ENCODE assay signal across 14 cellular contexts in the genomic region with DNA sequence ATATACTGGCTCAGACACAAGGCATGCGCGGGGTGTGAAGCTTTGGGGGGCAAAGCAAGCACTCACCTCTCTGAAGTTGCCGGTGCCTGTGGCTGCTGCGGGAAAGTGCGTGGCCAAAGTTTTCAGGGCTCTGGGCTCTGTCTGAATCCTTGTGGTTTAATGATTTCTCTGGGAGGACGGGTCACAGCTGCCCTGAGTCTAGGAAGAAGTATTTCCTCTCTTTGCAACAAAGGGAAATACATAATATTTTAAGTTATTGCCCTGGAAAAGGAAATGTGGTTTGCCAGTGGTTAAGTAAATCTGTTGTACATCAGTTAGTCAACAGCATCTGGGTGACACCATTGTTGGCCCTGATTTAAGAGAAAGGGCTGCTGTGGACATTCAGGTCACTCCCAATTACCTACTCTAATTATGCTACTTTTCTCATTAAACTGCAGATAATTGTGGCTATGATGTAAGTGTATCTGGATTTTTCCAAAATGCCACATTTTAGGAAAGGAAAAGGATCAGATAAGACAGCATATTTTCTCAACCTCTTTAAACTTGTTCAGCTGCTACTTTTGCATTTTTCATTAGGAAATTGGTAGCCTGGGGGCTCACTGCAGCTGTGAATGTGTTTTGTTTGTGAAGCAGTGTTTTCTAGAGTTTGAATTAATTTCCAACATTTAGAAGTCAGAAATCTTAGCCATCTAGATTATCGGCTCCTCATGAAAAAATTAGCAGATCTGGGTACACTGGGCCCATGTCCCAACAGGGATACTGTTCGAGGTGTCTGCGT. TPM values are rescaled to one million over a fixed set of nuclear protein-coding genes. Genes with fewer than 3 reads are reported as not detected.
A peak's percentile ranks its signal among the peaks of the same experiment; 100 is the strongest.
DNase-seq lines count a peak whose midpoint lies in the region; ATAC-seq and TF ChIP-seq lines count a peak whose summit lies in the region.
"Had no signal": no experiment of that assay in that cellular context is flagged by ENCODE, and none has a peak within 500 bp of the region (broad histone marks: within the 10 kb centered on the region; RNA-seq: fewer than 3 reads in every experiment).

No MANE protein-coding gene starts in this region.

- DNase-seq in GM23338 (ENCODE audit: low spot score) (peak; percentile 44), NOMO-1 treated with dmso at 0.1 percent for 144 hours (lab: John Stamatoyannopoulos, UW; ENCODE audit: unreplicated experiment) (peak; percentile 7), fibroblast of peridontal ligament (ENCODE audit: extremely low read depth) (peak; percentile 36), osteocyte (ENCODE audit: extremely low spot score, unreplicated experiment) (no peak), psoas muscle (no peak), Ammon's horn (ENCODE audit: low spot score) (no peak)
- DNase-seq: activated B cell treated with CpG ODN at 0.5 μM for 24 hours, anterior cingulate cortex, MG63, mucosa of descending colon, NCI-H510A, SHP77 treated with DMSO at 0.1 percent for 48 hours, testis had no signal

- H3K27me3 Mint-ChIP-seq in GM23338 (ENCODE audit: insufficient read depth, low read depth, poor library complexity): no peaks in the 10 kb centered on the region
- no peaks in the 10 kb centered on the region for H3K27me3 Mint-ChIP-seq in osteocyte (ENCODE audit: unreplicated experiment)

- 42 to 44% (median 42%) methylated on average over 9 of the region's 9 CpGs for WGBS in psoas muscle, 3 donors

- peak overlapping the region; percentile 48 for H3K4me2 ChIP-seq in GM23338

- peak overlapping the region; percentile 92 for H2AFZ ChIP-seq in GM23338

- TF ChIP-seq CTCF in GM23338 (conservative IDR thresholded peaks at IDR 0.05; ENCODE audit: low read depth in 2 of 2): no peak
- TF ChIP-seq CTCF in osteocyte (IDR thresholded peaks at IDR 0.05): no peak
- TF ChIP-seq CTCF in psoas muscle (IDR thresholded peaks at IDR 0.05): no peak

- H4K20me1 ChIP-seq in GM23338 (replicated peaks; ENCODE audit: insufficient read depth): no peaks in the 10 kb centered on the region

- H3K4me1 Mint-ChIP-seq in GM23338: peaks cover 39% of the 10 kb centered on the region
- H3K4me1 Mint-ChIP-seq in osteocyte (ENCODE audit: unreplicated experiment): peaks cover 29% of the 10 kb centered on the region

- no peak overlapping the region for H3K4me3 Mint-ChIP-seq in GM23338
- H3K4me3 Mint-ChIP-seq in osteocyte (ENCODE audit: unreplicated experiment): no peak overlapping the region
- H3K4me3 Mint-ChIP-seq: activated B cell treated with CpG ODN at 0.5 μM for 24 hours had no signal

- H3K36me3 Mint-ChIP-seq in GM23338 (ENCODE audit: low read depth) (no peaks in the 10 kb centered on the region; the same call in 2 of the 3 replicates), osteocyte (ENCODE audit: unreplicated experiment) (no peaks in the 10 kb centered on the region)

- no peaks in the 10 kb centered on the region; the same call in none of the 2 replicates for H3K36me3 ChIP-seq in GM23338 (ENCODE audit: insufficient read depth)
- H3K36me3 ChIP-seq in psoas muscle (ENCODE audit: insufficient read depth in 1 of 2, low read depth in 1 of 2): no peaks in the 10 kb centered on the region
- H3K36me3 ChIP-seq: MG63 had no signal

- intact Hi-C loops in psoas muscle (cut with DNase I): no loop called here

- no peaks in the 10 kb centered on the region for H3K9me2 ChIP-seq in GM23338 (ENCODE audit: insufficient read depth)

- H3K9me3 Mint-ChIP-seq in GM23338 (peaks cover 7% of the 10 kb centered on the region; the same call in 2 of the 3 replicates), osteocyte (ENCODE audit: unreplicated experiment) (peaks cover 7% of the 10 kb centered on the region)

- peak; percentile 67 for ATAC-seq in GM23338
- no peak for ATAC-seq in psoas muscle
- ATAC-seq in GM21619 (IDR thresholded peaks at IDR 0.05; ENCODE audit: unreplicated experiment): no peak
- ATAC-seq: mucosa of descending colon had no signal

- no peak overlapping the region for H3K27ac ChIP-seq in GM23338 (ENCODE audit: low read depth)
- no peak overlapping the region for H3K27ac ChIP-seq in psoas muscle
- H3K27ac ChIP-seq: testis had no signal

- no peaks in the 10 kb centered on the region for H3K79me2 ChIP-seq in GM23338 (replicated peaks; ENCODE audit: insufficient read depth)

- H3K27me3 ChIP-seq in GM23338 (ENCODE audit: insufficient read depth): no peaks in the 10 kb centered on the region
- H3K27me3 ChIP-seq in psoas muscle (ENCODE audit: insufficient read depth in 3 of 3, low read length in 2 of 3): no peaks in the 10 kb centered on the region
- H3K27me3 ChIP-seq: MG63, testis had no signal

- no peaks in the 10 kb centered on the region for H3K9me3 ChIP-seq in psoas muscle
- H3K9me3 ChIP-seq: MG63, mucosa of descending colon, testis had no signal

- no peak overlapping the region for H3K27ac Mint-ChIP-seq in GM23338
- peak overlapping the region; percentile 63 for H3K27ac Mint-ChIP-seq in osteocyte (ENCODE audit: unreplicated experiment)
- H3K27ac Mint-ChIP-seq: activated B cell treated with CpG ODN at 0.5 μM for 24 hours had no signal

- H3K4me1 ChIP-seq in GM23338 (ENCODE audit: insufficient read depth) (peaks cover 41% of the 10 kb centered on the region), psoas muscle (peaks cover 4% of the 10 kb centered on the region)

- H3F3A ChIP-seq in GM23338 (replicated peaks; ENCODE audit: low read depth): no peaks in the 10 kb centered on the region

- H3K4me3 ChIP-seq in GM23338 (no peak overlapping the region), psoas muscle (no peak overlapping the region)
- H3K4me3 ChIP-seq: MG63, mucosa of descending colon, testis had no signal

TF ChIP-seq in GM23338, 12 proteins besides CTCF, POLR2A, EP300 and RAD21 (continues in another document):
- no peak for TF ChIP-seq EZH2phosphoT487 (IDR thresholded peaks at IDR 0.05; ENCODE audit: unreplicated experiment)
- TF ChIP-seq STAT1 (IDR thresholded peaks at IDR 0.05; ENCODE audit: unreplicated experiment): no peak
- no peak for TF ChIP-seq NANOG (IDR thresholded peaks at IDR 0.05; ENCODE audit: borderline replicate concordance)
- TF ChIP-seq, protein P1, sequence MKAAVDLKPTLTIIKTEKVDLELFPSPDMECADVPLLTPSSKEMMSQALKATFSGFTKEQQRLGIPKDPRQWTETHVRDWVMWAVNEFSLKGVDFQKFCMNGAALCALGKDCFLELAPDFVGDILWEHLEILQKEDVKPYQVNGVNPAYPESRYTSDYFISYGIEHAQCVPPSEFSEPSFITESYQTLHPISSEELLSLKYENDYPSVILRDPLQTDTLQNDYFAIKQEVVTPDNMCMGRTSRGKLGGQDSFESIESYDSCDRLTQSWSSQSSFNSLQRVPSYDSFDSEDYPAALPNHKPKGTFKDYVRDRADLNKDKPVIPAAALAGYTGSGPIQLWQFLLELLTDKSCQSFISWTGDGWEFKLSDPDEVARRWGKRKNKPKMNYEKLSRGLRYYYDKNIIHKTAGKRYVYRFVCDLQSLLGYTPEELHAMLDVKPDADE (IDR thresholded peaks at IDR 0.05): no peak

RNA-seq across cellular contexts. Expression of a gene that starts 56.5 kb away (rescaled TPM):
- total RNA-seq in GM23338 (2014; rRNA removed; shearing (Covaris generic)): 35.6 and 41.1 TPM in 2 replicates
- polyA plus RNA-seq in GM23338 (2016; fragmentation: Nextera tagmentation; extraction: Ambion mirVana) (7.5 and 7.6 TPM in 2 replicates), psoas muscle (1 to 10 TPM; 1.4 to 4.6 (median 1.4) TPM)
- total RNA-seq in osteocyte (24.5 and 28.8 TPM in 2 replicates), psoas muscle (10 to 100 TPM in 3 of 4 donors, 1 to 10 TPM in 1; 7.1 to 20.8 (median 15.3) TPM)

RNA-seq across cellular contexts. Expression of a gene that starts 58.2 kb away (rescaled TPM):
- 213 and 305 TPM in 2 replicates for total RNA-seq in GM23338 (2014; rRNA removed; shearing (Covaris generic))
- 673 and 709 TPM in 2 replicates for polyA plus RNA-seq in GM23338 (2016; fragmentation: Nextera tagmentation; extraction: Ambion mirVana)
- total RNA-seq in osteocyte: 425 and 433 TPM in 2 replicates
- total RNA-seq in psoas muscle: 100 to 1,000 TPM; 340 to 862 (median 568) TPM
- polyA plus RNA-seq in psoas muscle: 1,000 to 10,000 TPM in 1 of 3 donors, 100 to 1,000 TPM in 2; 671 to 1,772 (median 939) TPM

RNA-seq across cellular contexts. Expression of a gene that starts 58.7 kb away (rescaled TPM):
- 79.8 and 97.9 TPM in 2 replicates for total RNA-seq in GM23338 (2014; rRNA removed; shearing (Covaris generic))
- polyA plus RNA-seq in GM23338 (2016; fragmentation: Nextera tagmentation; extraction: Ambion mirVana) (34.5 and 35.6 TPM in 2 replicates), psoas muscle (100 to 1,000 TPM; 117 to 162 (median 145) TPM)
- total RNA-seq in osteocyte (90.5 and 97.2 TPM in 2 replicates), psoas muscle (100 to 1,000 TPM; 231 to 420 (median 293) TPM)

Comparison
In these comparisons a context has a peak if more than half of its experiments do, and no peak if none do; other contexts are left out.
1. DNase-seq: peak in GM23338 (single experiment), NOMO-1 treated with dmso at 0.1 percent for 144 hours (single experiment) and fibroblast of peridontal ligament (single experiment); none in osteocyte (single experiment), psoas muscle (0 of 2) and Ammon's horn (single experiment).